ENCODE assay signal across 24 cellular contexts in the genomic region with DNA sequence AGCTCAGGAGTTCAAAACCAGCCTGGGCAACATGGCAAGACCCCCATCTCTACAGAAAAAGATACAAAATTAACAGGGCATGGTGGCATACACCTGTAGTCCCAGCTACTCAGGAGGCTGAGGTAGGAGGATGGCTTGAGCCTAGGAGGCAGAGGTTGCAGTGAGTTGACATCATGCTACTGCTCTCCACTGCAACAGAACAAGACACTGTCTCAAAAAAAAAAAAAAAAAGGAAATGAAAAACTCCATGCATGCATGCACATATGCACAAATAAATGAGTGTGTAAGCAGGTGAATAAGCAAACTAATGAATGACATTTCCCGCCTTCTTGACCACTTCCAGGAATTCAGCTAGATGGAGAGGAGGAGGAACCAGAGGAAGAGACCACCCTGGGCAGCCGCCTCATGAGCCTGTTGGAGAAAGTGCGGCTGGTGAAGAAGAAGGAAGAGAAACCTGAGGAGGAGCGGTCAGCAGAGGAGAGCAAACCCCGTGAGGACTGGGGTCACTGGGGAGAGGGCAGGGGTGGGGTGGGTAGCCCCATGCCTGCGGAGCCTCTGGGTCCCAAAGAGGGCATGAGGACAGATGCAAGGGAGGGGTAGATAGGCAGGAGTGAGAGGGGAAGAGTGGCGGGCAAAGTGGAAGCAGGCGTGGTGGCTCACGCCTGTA. TPM values are rescaled to one million over a fixed set of nuclear protein-coding genes. Genes with fewer than 3 reads are reported as not detected.
"Had no signal": no experiment of that assay in that cellular context is flagged by ENCODE, and none has a peak within 500 bp of the region (broad histone marks: within the 10 kb centered on the region; RNA-seq: fewer than 3 reads in every experiment).

No MANE protein-coding gene starts in this region.

- H3K27ac Mint-ChIP-seq: activated naive CD4-positive, alpha-beta T cell treated with anti-CD3 and anti-CD28 coated beads, Interleukin-2, amount 10 ng/mL, durations not matched to agents 7 days and 5 days; brain; effector memory CD8-positive, alpha-beta T cell had no signal

- H3K4me3 Mint-ChIP-seq: activated naive CD4-positive, alpha-beta T cell treated with anti-CD3 and anti-CD28 coated beads, Interleukin-2, amount 10 ng/mL, durations not matched to agents 7 days and 5 days; brain; effector memory CD8-positive, alpha-beta T cell had no signal

- DNase-seq: activated CD4-positive, alpha-beta T cell treated with anti-CD3 and anti-CD28 coated beads for 4 hours; activated CD4-positive, alpha-beta T cell treated with anti-CD3 and anti-CD28 coated beads, Interleukin-2, amount 50 U/mL, for 48 hours; activated CD4-positive, CD25-positive, alpha-beta regulatory T cell; activated effector memory CD4-positive, alpha-beta T cell treated with anti-CD3 and anti-CD28 coated beads, Interleukin-2, amount 50 U/mL, for 16 hours; activated naive CD4-positive, alpha-beta T cell treated with anti-CD3 and anti-CD28 coated beads, Interleukin-2, amount 10 ng/mL, durations not matched to agents 7 days and 5 days; aorta; effector memory CD8-positive, alpha-beta T cell; esophagus squamous epithelium; heart left ventricle; islet precursor cell; left colon; lower lobe of right lung; naive B cell; nucleus accumbens; right lobe of liver; stimulated activated CD4-positive, alpha-beta T cell treated with anti-CD3 and anti-CD28 coated beads, Interleukin-1b, Interleukin-23, amount 100 ng/mL, for 48 hours; T-helper 9 cell; testis; trophoblast cell; uterus had no signal

- H3K4me1 ChIP-seq: esophagus squamous epithelium, gastroesophageal sphincter, heart left ventricle, lower lobe of right lung, right lobe of liver, testis, uterus had no signal

- H3K4me1 Mint-ChIP-seq: activated naive CD4-positive, alpha-beta T cell treated with anti-CD3 and anti-CD28 coated beads, Interleukin-2, amount 10 ng/mL, durations not matched to agents 7 days and 5 days; brain had no signal

- H3K9me3 Mint-ChIP-seq: effector memory CD8-positive, alpha-beta T cell had no signal

- H3K36me3 ChIP-seq: esophagus squamous epithelium, gastroesophageal sphincter, heart left ventricle, lower lobe of right lung, right lobe of liver, uterus had no signal

- H3K4me3 ChIP-seq: esophagus squamous epithelium, gastroesophageal sphincter, heart left ventricle, lower lobe of right lung, right lobe of liver, skin epidermis, testis, uterus had no signal

- ATAC-seq: effector memory CD8-positive, alpha-beta T cell; gastroesophageal sphincter; heart left ventricle; left colon; lower lobe of right lung had no signal

- H3K9me3 ChIP-seq: esophagus squamous epithelium, lower lobe of right lung, right lobe of liver, testis, uterus had no signal

- H3K27ac ChIP-seq: esophagus squamous epithelium, gastroesophageal sphincter, heart left ventricle, lower lobe of right lung, right lobe of liver, skin epidermis, testis, uterus had no signal

- H3K27me3 ChIP-seq: right lobe of liver, testis, uterus had no signal

- H3K36me3 Mint-ChIP-seq: activated naive CD4-positive, alpha-beta T cell treated with anti-CD3 and anti-CD28 coated beads, Interleukin-2, amount 10 ng/mL, durations not matched to agents 7 days and 5 days had no signal

RNA-seq across cellular contexts. Expression of gene RYR1, which starts 58.8 kb away (rescaled TPM):
- total RNA-seq: dermis microvascular lymphatic vessel endothelial cell had no signal
